In genomic region chr14:51185754-51186153, GRCh38 we compare ENCODE assay signal across 10 cellular contexts. TPM values are rescaled to one million over a fixed set of nuclear protein-coding genes. Genes with fewer than 3 reads are reported as not detected.
DNase-seq lines count a peak whose midpoint lies in the region; ATAC-seq lines count a peak whose summit lies in the region.
"Had no signal": no experiment of that assay in that cellular context is flagged by ENCODE, and none has a peak within 500 bp of the region (broad histone marks: within the 10 kb centered on the region; RNA-seq: fewer than 3 reads in every experiment).

No MANE protein-coding gene starts in this region.

- ATAC-seq in GM19328 (IDR thresholded peaks at IDR 0.05; ENCODE audit: unreplicated experiment) (peak; percentile 62), GM21786 (IDR thresholded peaks at IDR 0.05; ENCODE audit: unreplicated experiment) (peak; percentile 94), HG03108 (IDR thresholded peaks at IDR 0.05; ENCODE audit: unreplicated experiment) (peak; percentile 66)
- peak; percentile 92 for ATAC-seq in stimulated activated memory B cell treated with anti-CD40 and anti-IgM and Interleukin-4, amounts not matched to agents 10 μg/mL and 1 μg/mL and 100 μg/mL, for 72 hours
- ATAC-seq: left lobe of liver had no signal

- H3K27ac Mint-ChIP-seq in stimulated activated memory B cell treated with anti-CD40 and anti-IgM and Interleukin-4, amounts not matched to agents 10 μg/mL and 1 μg/mL and 100 μg/mL, for 72 hours: peak overlapping the region; percentile 53
- H3K27ac Mint-ChIP-seq in activated CD4-positive, alpha-beta memory T cell treated with anti-CD3 and anti-CD28 coated beads, Interleukin-2, amount 10 ng/mL, durations not matched to agents 7 days and 5 days: no peak overlapping the region
- H3K27ac Mint-ChIP-seq: T-helper 1 cell treated with Interleukin-12 subunit alpha and Interleukin-12 subunit beta and Interleukin-4 antibody, amounts not matched to agents 30 μg/mL and 1 μg/mL, for 36 hours had no signal

- POLR2A ChIA-PET in activated CD4-positive, alpha-beta memory T cell treated with anti-CD3 and anti-CD28 coated beads, Interleukin-2, amount 10 ng/mL, durations not matched to agents 7 days and 5 days (lab: Charles Lee): no interaction called here

- H3K27me3 Mint-ChIP-seq in stimulated activated memory B cell treated with anti-CD40 and anti-IgM and Interleukin-4, amounts not matched to agents 10 μg/mL and 1 μg/mL and 100 μg/mL, for 72 hours: no peaks in the 10 kb centered on the region
- peaks cover 2% of the 10 kb centered on the region for H3K27me3 Mint-ChIP-seq in activated CD4-positive, alpha-beta memory T cell treated with anti-CD3 and anti-CD28 coated beads, Interleukin-2, amount 10 ng/mL, durations not matched to agents 7 days and 5 days

- CTCF ChIA-PET in activated CD4-positive, alpha-beta memory T cell treated with anti-CD3 and anti-CD28 coated beads, Interleukin-2, amount 10 ng/mL, durations not matched to agents 7 days and 5 days (lab: Charles Lee): no interaction called here

- peaks cover 4% of the 10 kb centered on the region for H3K9me3 Mint-ChIP-seq in stimulated activated memory B cell treated with anti-CD40 and anti-IgM and Interleukin-4, amounts not matched to agents 10 μg/mL and 1 μg/mL and 100 μg/mL, for 72 hours
- H3K9me3 Mint-ChIP-seq in activated CD4-positive, alpha-beta memory T cell treated with anti-CD3 and anti-CD28 coated beads, Interleukin-2, amount 10 ng/mL, durations not matched to agents 7 days and 5 days: no peaks in the 10 kb centered on the region
- H3K9me3 Mint-ChIP-seq: T-helper 1 cell treated with Interleukin-12 subunit alpha and Interleukin-12 subunit beta and Interleukin-4 antibody, amounts not matched to agents 30 μg/mL and 1 μg/mL, for 36 hours had no signal

- peak overlapping the region; percentile 6 for H3K4me3 Mint-ChIP-seq in stimulated activated memory B cell treated with anti-CD40 and anti-IgM and Interleukin-4, amounts not matched to agents 10 μg/mL and 1 μg/mL and 100 μg/mL, for 72 hours
- H3K4me3 Mint-ChIP-seq in activated CD4-positive, alpha-beta memory T cell treated with anti-CD3 and anti-CD28 coated beads, Interleukin-2, amount 10 ng/mL, durations not matched to agents 7 days and 5 days: no peak overlapping the region
- H3K4me3 Mint-ChIP-seq: T-helper 1 cell treated with Interleukin-12 subunit alpha and Interleukin-12 subunit beta and Interleukin-4 antibody, amounts not matched to agents 30 μg/mL and 1 μg/mL, for 36 hours had no signal

- peaks cover 30% of the 10 kb centered on the region for H3K4me1 Mint-ChIP-seq in stimulated activated memory B cell treated with anti-CD40 and anti-IgM and Interleukin-4, amounts not matched to agents 10 μg/mL and 1 μg/mL and 100 μg/mL, for 72 hours
- no peaks in the 10 kb centered on the region for H3K4me1 Mint-ChIP-seq in activated CD4-positive, alpha-beta memory T cell treated with anti-CD3 and anti-CD28 coated beads, Interleukin-2, amount 10 ng/mL, durations not matched to agents 7 days and 5 days

- DNase-seq in activated CD4-positive, alpha-beta memory T cell treated with anti-CD3 and anti-CD28 coated beads, Interleukin-2, amount 10 ng/mL, durations not matched to agents 7 days and 5 days: no peak
- no peak for DNase-seq in RKO (ENCODE audit: low spot score)
- DNase-seq in NCI-H2171 treated with DMSO at 0.1 percent for 48 hours (lab: John Stamatoyannopoulos, UW): no peak
- DNase-seq: NCI-H1694 treated with DMSO at 0.1 percent for 48 hours had no signal

- H3K36me3 Mint-ChIP-seq in stimulated activated memory B cell treated with anti-CD40 and anti-IgM and Interleukin-4, amounts not matched to agents 10 μg/mL and 1 μg/mL and 100 μg/mL, for 72 hours: no peaks in the 10 kb centered on the region
- no peaks in the 10 kb centered on the region for H3K36me3 Mint-ChIP-seq in activated CD4-positive, alpha-beta memory T cell treated with anti-CD3 and anti-CD28 coated beads, Interleukin-2, amount 10 ng/mL, durations not matched to agents 7 days and 5 days (ENCODE audit: low read depth)

RNA-seq across cellular contexts. Expression of gene TMX1, which starts 54.3 kb away (rescaled TPM):
- 10 to 100 TPM; 58.8 to 63.7 TPM for total RNA-seq in activated CD4-positive, alpha-beta memory T cell treated with anti-CD3 and anti-CD28 coated beads, Interleukin-2, amount 10 ng/mL, durations not matched to agents 7 days and 5 days
